ENCODE assay signal across 10 cellular contexts in the genomic region with DNA sequence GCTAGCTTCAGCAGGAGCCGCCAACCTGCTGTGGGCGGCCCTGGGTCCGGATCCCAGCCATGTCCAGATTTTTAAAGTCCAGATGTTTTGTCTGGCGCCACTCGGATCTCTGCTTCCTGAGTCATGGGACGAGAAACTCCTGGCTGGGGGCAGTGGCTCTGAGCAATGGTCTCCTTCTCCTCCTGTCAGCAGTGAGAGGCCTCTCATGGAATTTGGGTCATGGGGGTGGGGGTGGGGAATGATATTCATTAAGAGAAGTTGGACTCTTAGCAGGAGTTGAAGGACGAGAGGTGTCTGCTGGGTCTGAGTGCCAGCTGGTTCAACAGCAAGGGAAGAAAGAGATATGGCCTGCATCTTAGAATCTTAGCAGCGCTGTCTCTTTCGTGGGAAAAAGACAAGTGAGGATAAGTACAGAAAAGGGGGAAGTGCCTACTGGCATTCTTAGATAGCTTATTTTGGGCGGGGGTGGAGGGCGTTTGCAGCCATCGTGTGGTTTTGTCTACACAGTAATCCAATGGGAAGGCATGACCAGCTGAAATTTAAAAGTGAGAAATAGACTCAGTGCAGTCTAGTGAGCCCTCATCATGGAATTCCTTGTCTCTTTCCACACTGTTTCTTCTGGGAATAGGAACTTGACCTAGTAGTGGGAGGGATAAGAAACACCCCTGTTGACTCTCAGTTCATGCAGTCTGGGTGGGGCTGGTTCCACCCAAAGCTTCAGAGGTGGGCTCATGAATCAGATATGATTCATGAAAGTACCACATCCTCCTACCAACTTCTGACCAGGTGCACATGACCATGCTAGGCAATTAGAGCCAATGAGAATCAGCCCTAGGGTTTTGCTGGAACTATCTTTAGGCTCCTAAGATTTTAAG.
DNase-seq lines count a peak whose midpoint lies in the region; ATAC-seq and TF ChIP-seq lines count a peak whose summit lies in the region.
"Had no signal": no experiment of that assay in that cellular context is flagged by ENCODE, and none has a peak within 500 bp of the region (broad histone marks: within the 10 kb centered on the region; RNA-seq: fewer than 3 reads in every experiment).

No MANE protein-coding gene starts in this region.

- no peak overlapping the region for H3K4me3 ChIP-seq in astrocyte of the spinal cord (ENCODE audit: low read depth, low read length)
- H3K4me3 ChIP-seq in psoas muscle = no peak overlapping the region
- H3K4me3 ChIP-seq in thyroid gland (replicated peaks in 1 of 3) = no peak overlapping the region
- H3K4me3 ChIP-seq: skin epidermis had no signal

- H3K9me3 Mint-ChIP-seq in T-helper 2 cell treated with Interferon-gamma antibody and Interleukin-4, amounts not matched to agents 5 μg/mL and 100 μg/mL, for 36 hours = no peaks in the 10 kb centered on the region

- peaks cover 10% of the 10 kb centered on the region for H3K27me3 Mint-ChIP-seq in T-helper 2 cell treated with Interferon-gamma antibody and Interleukin-4, amounts not matched to agents 5 μg/mL and 100 μg/mL, for 36 hours (ENCODE audit: low read depth)

- H3K27ac ChIP-seq in psoas muscle = no peak overlapping the region
- H3K27ac ChIP-seq in thyroid gland = no peak overlapping the region

- H3K36me3 Mint-ChIP-seq in T-helper 2 cell treated with Interferon-gamma antibody and Interleukin-4, amounts not matched to agents 5 μg/mL and 100 μg/mL, for 36 hours (ENCODE audit: low read depth) = no peaks in the 10 kb centered on the region

- peaks cover 6% of the 10 kb centered on the region for H3K4me1 Mint-ChIP-seq in T-helper 2 cell treated with Interferon-gamma antibody and Interleukin-4, amounts not matched to agents 5 μg/mL and 100 μg/mL, for 36 hours (ENCODE audit: low read depth)

- in situ Hi-C loops in astrocyte of the spinal cord (cut with HindIII; ENCODE audit: low sequenced_read_pairs) = no loop called here

- TF ChIP-seq CTCF in astrocyte of the spinal cord (IDR thresholded peaks at IDR 0.05; ENCODE audit: low read depth, low read length) (no peak), psoas muscle (IDR thresholded peaks at IDR 0.05) (no peak), thyroid gland (IDR thresholded peaks at IDR 0.05) (no peak)

- no peaks in the 10 kb centered on the region for H3K9me3 ChIP-seq in psoas muscle
- no peaks in the 10 kb centered on the region for H3K9me3 ChIP-seq in thyroid gland

- ATAC-seq in GM18870 (IDR thresholded peaks at IDR 0.05; ENCODE audit: unreplicated experiment) = peak; percentile 46
- peak; percentile 46 for ATAC-seq in HG03095 (IDR thresholded peaks at IDR 0.05; ENCODE audit: unreplicated experiment)
- peak; percentile 40 to 69 (median 56) for ATAC-seq in psoas muscle

- no peak overlapping the region for H3K4me3 Mint-ChIP-seq in T-helper 2 cell treated with Interferon-gamma antibody and Interleukin-4, amounts not matched to agents 5 μg/mL and 100 μg/mL, for 36 hours

- DNase-seq in astrocyte of the spinal cord (ENCODE audit: low read depth, low spot score) = peak; percentile 0
- DNase-seq in psoas muscle = peak; percentile 66 to 72
- DNase-seq in T-helper 2 cell treated with Interferon-gamma antibody and Interleukin-4, amounts not matched to agents 5 μg/mL and 100 μg/mL, for 36 hours (ENCODE audit: low spot score) = no peak
- DNase-seq in iPS-NIHi7 (ENCODE audit: extremely low spot score) = no peak
- DNase-seq in epidermal melanocyte (ENCODE audit: insufficient read length, low spot score) = no peak
- no peak for DNase-seq in thyroid gland
- DNase-seq: T1000 had no signal

- H3K27me3 ChIP-seq in psoas muscle (ENCODE audit: insufficient read depth in 3 of 3, low read length in 2 of 3) (peaks cover 0 to 9% (median 0%) of the 10 kb centered on the region in 3 donors), thyroid gland (no peaks in the 10 kb centered on the region)

- H3K27ac Mint-ChIP-seq in T-helper 2 cell treated with Interferon-gamma antibody and Interleukin-4, amounts not matched to agents 5 μg/mL and 100 μg/mL, for 36 hours = no peak overlapping the region

- 28 to 52% (median 36%) methylated on average over 12 of the region's 12 CpGs for WGBS in psoas muscle, 3 donors
- WGBS in thyroid gland, 2 donors = 58 to 67% methylated on average over 12 of the region's 12 CpGs

- H3K4me1 ChIP-seq in psoas muscle (no peaks in the 10 kb centered on the region), thyroid gland (peaks cover 0 to 5% of the 10 kb centered on the region in 2 donors)

- intact Hi-C loops in psoas muscle (cut with DNase I) (no loop called here), thyroid gland (cut with DNase I) (no loop called here)

- no peaks in the 10 kb centered on the region for H3K36me3 ChIP-seq in psoas muscle (ENCODE audit: insufficient read depth in 1 of 2, low read depth in 1 of 2)
- no peaks in the 10 kb centered on the region for H3K36me3 ChIP-seq in thyroid gland

- TF ChIP-seq POLR2A in thyroid gland (IDR thresholded peaks at IDR 0.05) = no peak

Comparison
In these comparisons a context has a peak if more than half of its experiments do, and no peak if none do; other contexts are left out.
1. DNase-seq: peak in astrocyte of the spinal cord (single experiment) and psoas muscle (2 of 2); none in T-helper 2 cell treated with Interferon-gamma antibody and Interleukin-4, amounts not matched to agents 5 μg/mL and 100 μg/mL, for 36 hours (single experiment), iPS-NIHi7 (single experiment), epidermal melanocyte (single experiment) and thyroid gland (0 of 2).
2. Peak in every context shown above with its lines, with median percentiles within 50 percentile points of each other: ATAC-seq.